In the genomic region with DNA sequence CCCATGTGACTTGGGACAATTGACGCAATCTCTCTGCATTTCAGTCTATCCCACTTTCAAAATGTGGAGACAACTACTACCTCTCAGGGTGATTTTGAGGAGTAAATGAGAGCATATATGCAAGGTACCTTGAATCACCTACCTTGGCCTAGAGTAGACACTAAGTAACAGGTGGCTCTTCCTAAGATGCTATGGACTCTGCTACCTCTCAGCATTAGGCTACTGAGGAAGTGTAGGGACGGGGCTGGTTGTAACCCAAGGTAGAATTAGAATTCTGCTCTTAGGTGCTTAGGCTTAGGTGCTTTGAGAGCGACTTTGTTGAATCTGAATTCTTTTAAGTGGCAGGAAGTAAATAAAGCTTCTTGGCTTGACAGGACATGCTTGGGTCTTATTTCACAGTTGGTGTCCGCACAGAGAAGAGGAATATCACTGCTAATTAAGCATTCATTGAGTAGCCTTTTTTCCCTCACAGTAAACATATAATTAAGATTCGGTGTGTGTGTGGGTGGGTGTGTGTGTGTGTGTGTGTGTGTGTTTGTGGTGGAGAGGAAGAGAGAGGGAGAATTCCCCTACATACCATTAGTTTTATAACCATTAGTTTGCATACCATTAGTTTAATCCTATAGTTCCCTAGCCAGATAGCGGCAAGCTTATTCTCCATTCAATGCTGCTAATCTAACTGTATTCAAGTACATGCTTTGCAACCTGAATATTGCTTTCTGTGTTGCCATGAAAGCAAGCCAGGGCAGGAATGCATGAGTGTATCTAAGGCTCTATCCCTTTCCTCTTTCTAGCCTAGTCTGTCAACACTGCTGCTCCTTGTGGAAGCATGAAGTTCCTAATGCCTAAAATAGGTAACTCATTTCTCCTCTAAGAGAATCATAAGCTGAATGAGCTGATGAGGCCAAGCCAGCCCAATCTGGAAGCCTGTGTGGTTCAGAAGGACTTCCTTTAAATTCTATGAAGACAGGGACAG, we compare ENCODE assay signal across 12 cellular contexts.
DNase-seq lines count a peak whose midpoint lies in the region; ATAC-seq and TF ChIP-seq lines count a peak whose summit lies in the region.
"Had no signal": no experiment of that assay in that cellular context is flagged by ENCODE, and none has a peak within 500 bp of the region (broad histone marks: within the 10 kb centered on the region; RNA-seq: fewer than 3 reads in every experiment).

No MANE protein-coding gene starts in this region.

- no peak for DNase-seq in activated CD4-positive, alpha-beta T cell treated with anti-CD3 and anti-CD28 coated beads, Interleukin-2, amount 10 ng/mL, durations not matched to agents 7 days and 5 days
- no peak for DNase-seq in activated CD4-positive, alpha-beta T cell treated with anti-CD3 and anti-CD28 coated beads, Interleukin-2, amount 50 U/mL, for 1 hour
- DNase-seq in NCI-H2029 treated with DMSO at 0.1 percent for 48 hours (lab: John Stamatoyannopoulos, UW) (peak; percentile 39), choroid plexus epithelial cell (ENCODE audit: low read depth) (peak; percentile 5), pons (ENCODE audit: low spot score) (peak; percentile 41), activated gamma-delta T cell (lab: John Stamatoyannopoulos, UW) (no peak)
- DNase-seq: dermis blood vessel endothelial cell, lower lobe of right lung, NCI-H1436 had no signal

- peaks cover 57% of the 10 kb centered on the region for H3K36me3 Mint-ChIP-seq in activated CD4-positive, alpha-beta T cell treated with anti-CD3 and anti-CD28 coated beads, Interleukin-2, amount 10 ng/mL, durations not matched to agents 7 days and 5 days (ENCODE audit: low read depth)

- peaks cover 85% of the 10 kb centered on the region for H3K4me1 Mint-ChIP-seq in activated CD4-positive, alpha-beta T cell treated with anti-CD3 and anti-CD28 coated beads, Interleukin-2, amount 10 ng/mL, durations not matched to agents 7 days and 5 days

- peak overlapping the region; percentile 77 for H3K27ac Mint-ChIP-seq in activated CD4-positive, alpha-beta T cell treated with anti-CD3 and anti-CD28 coated beads, Interleukin-2, amount 10 ng/mL, durations not matched to agents 7 days and 5 days

- no peak for TF ChIP-seq CTCF in choroid plexus epithelial cell (conservative IDR thresholded peaks at IDR 0.05; ENCODE audit: low read depth, low read length)

- CTCF ChIA-PET in activated CD4-positive, alpha-beta T cell treated with anti-CD3 and anti-CD28 coated beads, Interleukin-2, amount 10 ng/mL, durations not matched to agents 7 days and 5 days (lab: Charles Lee): no interaction called here

- POLR2A ChIA-PET in activated CD4-positive, alpha-beta T cell treated with anti-CD3 and anti-CD28 coated beads, Interleukin-2, amount 10 ng/mL, durations not matched to agents 7 days and 5 days (lab: Charles Lee): no interaction called here

- ATAC-seq in GM19395 (IDR thresholded peaks at IDR 0.05; ENCODE audit: unreplicated experiment) (no peak), HG02885 (IDR thresholded peaks at IDR 0.05; ENCODE audit: poor library complexity, unreplicated experiment) (no peak)

- H3K4me3 ChIP-seq in choroid plexus epithelial cell (ENCODE audit: low read depth, low read length): no peak overlapping the region
- H3K4me3 ChIP-seq: prostate gland had no signal

- H3K27me3 Mint-ChIP-seq in activated CD4-positive, alpha-beta T cell treated with anti-CD3 and anti-CD28 coated beads, Interleukin-2, amount 10 ng/mL, durations not matched to agents 7 days and 5 days: no peaks in the 10 kb centered on the region

- peaks cover 10% of the 10 kb centered on the region for H3K9me3 Mint-ChIP-seq in activated CD4-positive, alpha-beta T cell treated with anti-CD3 and anti-CD28 coated beads, Interleukin-2, amount 10 ng/mL, durations not matched to agents 7 days and 5 days

- peak overlapping the region; percentile 89 for H3K4me3 Mint-ChIP-seq in activated CD4-positive, alpha-beta T cell treated with anti-CD3 and anti-CD28 coated beads, Interleukin-2, amount 10 ng/mL, durations not matched to agents 7 days and 5 days

Comparison
In these comparisons a context has a peak if more than half of its experiments do, and no peak if none do; other contexts are left out.
1. DNase-seq: peak in NCI-H2029 treated with DMSO at 0.1 percent for 48 hours (single experiment), choroid plexus epithelial cell (single experiment) and pons (single experiment); none in activated CD4-positive, alpha-beta T cell treated with anti-CD3 and anti-CD28 coated beads, Interleukin-2, amount 10 ng/mL, durations not matched to agents 7 days and 5 days (single experiment), activated CD4-positive, alpha-beta T cell treated with anti-CD3 and anti-CD28 coated beads, Interleukin-2, amount 50 U/mL, for 1 hour (single experiment) and activated gamma-delta T cell (single experiment).